9 cellular contexts compared by ENCODE assay signal in the genomic region with DNA sequence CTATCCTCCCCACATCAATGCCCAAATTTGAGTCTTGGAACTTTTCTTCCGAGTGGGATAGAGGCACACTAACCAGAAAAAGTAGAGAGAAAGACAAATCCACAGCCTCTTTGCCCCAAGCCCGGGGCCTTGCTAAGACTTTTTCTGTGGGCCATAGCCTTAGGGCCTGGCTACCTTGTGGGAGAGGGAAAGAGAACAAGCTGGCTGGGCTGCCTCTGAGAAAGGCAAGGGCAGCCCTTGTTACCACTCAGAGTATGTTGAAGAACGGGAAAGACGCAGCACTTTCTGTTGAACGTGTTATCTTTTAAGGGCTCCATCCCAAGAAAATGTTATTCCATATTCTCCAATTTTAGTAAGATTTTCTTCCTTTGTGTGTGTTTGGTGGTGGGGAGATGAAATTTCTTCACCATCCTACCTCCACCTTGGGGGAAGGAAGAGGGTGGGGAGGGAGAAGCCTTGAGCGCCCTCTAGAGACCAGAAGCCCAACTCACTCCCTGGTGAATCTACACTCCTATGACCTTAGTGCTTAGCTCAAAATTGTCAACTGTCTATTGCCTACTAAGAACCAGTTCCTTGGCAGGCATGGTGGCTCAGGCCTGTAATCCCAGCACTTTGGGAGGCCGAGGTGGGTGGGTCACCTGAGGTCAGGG. TPM values are rescaled to one million over a fixed set of nuclear protein-coding genes. Genes with fewer than 3 reads are reported as not detected.
A peak's percentile ranks its signal among the peaks of the same experiment; 100 is the strongest.
DNase-seq lines count a peak whose midpoint lies in the region; ATAC-seq and TF ChIP-seq lines count a peak whose summit lies in the region.
"Had no signal": no experiment of that assay in that cellular context is flagged by ENCODE, and none has a peak within 500 bp of the region (broad histone marks: within the 10 kb centered on the region; RNA-seq: fewer than 3 reads in every experiment).

No MANE protein-coding gene starts in this region.

- no peaks in the 10 kb centered on the region for H3K9me3 Mint-ChIP-seq in activated naive CD8-positive, alpha-beta T cell treated with anti-CD3 and anti-CD28 coated beads, Interleukin-2, amount 10 ng/mL, durations not matched to agents 7 days and 5 days

- no peak overlapping the region for H3K27ac Mint-ChIP-seq in activated naive CD8-positive, alpha-beta T cell treated with anti-CD3 and anti-CD28 coated beads, Interleukin-2, amount 10 ng/mL, durations not matched to agents 7 days and 5 days

- H2AFZ ChIP-seq in OCI-LY1 (ENCODE audit: low read length), result no peak overlapping the region

- H3K4me3 Mint-ChIP-seq in activated naive CD8-positive, alpha-beta T cell treated with anti-CD3 and anti-CD28 coated beads, Interleukin-2, amount 10 ng/mL, durations not matched to agents 7 days and 5 days, result no peak overlapping the region

- H3K4me2 ChIP-seq in OCI-LY1 (ENCODE audit: low read length), result no peak overlapping the region

- no peaks in the 10 kb centered on the region for H3K9me2 ChIP-seq in OCI-LY1 (ENCODE audit: low read depth, low read length)

- peaks cover 22% of the 10 kb centered on the region for H3K4me1 Mint-ChIP-seq in activated naive CD8-positive, alpha-beta T cell treated with anti-CD3 and anti-CD28 coated beads, Interleukin-2, amount 10 ng/mL, durations not matched to agents 7 days and 5 days

- no peaks in the 10 kb centered on the region for H3F3A ChIP-seq in OCI-LY1 (ENCODE audit: insufficient read depth, low read length)

- H3K4me3 ChIP-seq in OCI-LY1 (ENCODE audit: low read depth, low read length, poor library complexity, severe bottlenecking), result no peak overlapping the region
- H3K4me3 ChIP-seq: lung had no signal

- no peaks in the 10 kb centered on the region for H3K27me3 ChIP-seq in OCI-LY1 (ENCODE audit: insufficient read depth, low read length)

- peaks cover 45% of the 10 kb centered on the region for H3K36me3 ChIP-seq in OCI-LY1 (ENCODE audit: insufficient read depth, low read length)

- POLR2A ChIA-PET in activated naive CD8-positive, alpha-beta T cell treated with anti-CD3 and anti-CD28 coated beads, Interleukin-2, amount 10 ng/mL, durations not matched to agents 7 days and 5 days (lab: Charles Lee), result interaction anchor here (0.8 kb wide), 1 partner anchor 218 kb away, joined by 3 read pairs; no protein-coding TSS in a partner anchor

- no peak for ATAC-seq in activated naive CD8-positive, alpha-beta T cell treated with anti-CD3 and anti-CD28 coated beads, Interleukin-2, amount 10 ng/mL, durations not matched to agents 7 days and 5 days (ENCODE audit: low read depth)
- no peak for ATAC-seq in HG03139 (IDR thresholded peaks at IDR 0.05; ENCODE audit: unreplicated experiment)
- no peak for ATAC-seq in HG03439 (IDR thresholded peaks at IDR 0.05; ENCODE audit: unreplicated experiment)

- H3K9ac ChIP-seq in OCI-LY1 (ENCODE audit: low read length), result no peak overlapping the region

- H3K27ac ChIP-seq in OCI-LY1 (ENCODE audit: low read depth, low read length, poor library complexity, severe bottlenecking), result no peak overlapping the region

- no peaks in the 10 kb centered on the region for H4K20me1 ChIP-seq in OCI-LY1 (ENCODE audit: insufficient read depth, low read length)

- peaks cover 10% of the 10 kb centered on the region for H3K79me2 ChIP-seq in OCI-LY1 (ENCODE audit: insufficient read depth, low read length)

- no peaks in the 10 kb centered on the region for H3K27me3 Mint-ChIP-seq in activated naive CD8-positive, alpha-beta T cell treated with anti-CD3 and anti-CD28 coated beads, Interleukin-2, amount 10 ng/mL, durations not matched to agents 7 days and 5 days

- H3K9me3 ChIP-seq in OCI-LY1 (ENCODE audit: low read length), result no peaks in the 10 kb centered on the region

- H3K4me1 ChIP-seq in OCI-LY1 (ENCODE audit: insufficient read depth, low read length, severe bottlenecking), result peaks cover 14% of the 10 kb centered on the region

- H3K36me3 Mint-ChIP-seq in activated naive CD8-positive, alpha-beta T cell treated with anti-CD3 and anti-CD28 coated beads, Interleukin-2, amount 10 ng/mL, durations not matched to agents 7 days and 5 days, result peaks cover 12% of the 10 kb centered on the region

- DNase-seq in AG08395 (ENCODE audit: low spot score), result peak; percentile 61
- DNase-seq in activated naive CD8-positive, alpha-beta T cell treated with anti-CD3 and anti-CD28 coated beads, Interleukin-2, amount 10 ng/mL, durations not matched to agents 7 days and 5 days, result peak; percentile 40
- peak; percentile 28 to 57 for DNase-seq in lung microvascular endothelial cell (ENCODE audit: low read depth in 2 of 2)
- DNase-seq in CD1c-positive myeloid dendritic cell (ENCODE audit: extremely low spot score), result no peak

- TF ChIP-seq CTCF in GM12872 (IDR thresholded peaks at IDR 0.05; ENCODE audit: insufficient read depth, low read depth, low read length) (peak; percentile 72), OCI-LY1 (IDR thresholded peaks at IDR 0.05; ENCODE audit: low read length) (peak; percentile 90)

RNA-seq across cellular contexts. Expression of gene NRF1, which starts 3.9 kb away (rescaled TPM):
- total RNA-seq in activated naive CD8-positive, alpha-beta T cell treated with anti-CD3 and anti-CD28 coated beads, Interleukin-2, amount 10 ng/mL, durations not matched to agents 7 days and 5 days, result 10 to 100 TPM; 32.5 to 33.6 TPM
- 7.8 and 12.9 TPM in 2 replicates for total RNA-seq in lung microvascular endothelial cell
